ENCODE assay signal across 8 cellular contexts in the genomic region with DNA sequence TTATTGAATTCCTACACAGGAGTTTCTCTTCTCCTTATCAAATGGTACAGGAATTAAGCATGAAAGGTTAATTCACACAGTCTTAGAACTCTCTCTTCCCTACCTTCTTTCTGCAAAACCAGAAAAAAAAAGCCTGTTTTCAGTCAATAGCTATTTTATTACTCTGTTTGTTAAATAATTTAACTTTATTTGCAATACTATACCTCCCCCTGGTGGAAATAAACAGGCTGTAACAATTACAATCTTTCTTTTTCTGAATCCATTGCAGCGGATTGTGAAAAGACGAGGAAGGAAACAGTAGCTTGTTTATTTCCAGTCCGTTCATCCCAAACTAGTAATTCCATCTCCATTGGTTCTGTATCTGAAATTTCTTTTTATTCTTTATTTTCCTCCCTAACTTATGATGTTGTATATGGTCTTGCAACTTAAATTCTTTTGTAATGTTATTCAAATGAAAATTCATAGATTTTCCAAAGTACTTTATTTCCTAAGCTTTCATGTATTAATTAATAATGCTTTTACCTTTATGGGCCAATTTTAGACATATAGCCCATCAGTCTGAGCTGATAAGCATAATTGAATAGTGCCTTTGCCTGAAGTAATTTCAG.
DNase-seq lines count a peak whose midpoint lies in the region; ATAC-seq and TF ChIP-seq lines count a peak whose summit lies in the region.

No MANE protein-coding gene starts in this region.

- no peak overlapping the region for H3K27ac Mint-ChIP-seq in activated naive CD8-positive, alpha-beta T cell treated with anti-CD3 and anti-CD28 coated beads, Interleukin-2, amount 50 U/mL, for 24 hours

- H3K9ac ChIP-seq in BLaER1 treated with 17β-estradiol and CSF1 and Interleukin-3, amounts not matched to agents 10 nM and 100 nM: no peak overlapping the region; a peak in 1 of 22 replicates

- TF ChIP-seq EP300 in esophagus muscularis mucosa (IDR thresholded peaks at IDR 0.05): no peak

- WGBS in esophagus muscularis mucosa: 7% methylated on average over 3 of the region's 3 CpGs
- 3% methylated on average over 3 of the region's 3 CpGs for WGBS in prostate gland

- H3K36me3 Mint-ChIP-seq in activated naive CD8-positive, alpha-beta T cell treated with anti-CD3 and anti-CD28 coated beads, Interleukin-2, amount 50 U/mL, for 24 hours (ENCODE audit: low read depth): peaks cover 4% of the 10 kb centered on the region

- H3K27me3 ChIP-seq in BLaER1 treated with 17β-estradiol and CSF1 and Interleukin-3, amounts not matched to agents 10 nM and 100 nM: no peaks in the 10 kb centered on the region
- H3K27me3 ChIP-seq in esophagus muscularis mucosa: peaks cover 0 to 6% (median 0%) of the 10 kb centered on the region in 4 donors
- H3K27me3 ChIP-seq in prostate gland (replicated peaks; ENCODE audit: insufficient read depth): no peaks in the 10 kb centered on the region
- H3K27me3 ChIP-seq in H7 (ENCODE audit: control insufficient read depth, insufficient read depth, low read length): peaks cover 9% of the 10 kb centered on the region

- intact Hi-C loops in esophagus muscularis mucosa (cut with DNase I) (loop anchor here (5.0 kb wide), 1 partner anchor 980 kb away; no protein-coding TSS in a partner anchor), prostate gland (cut with DNase I) (loop anchor here (2.0 kb wide), 1 partner anchor 566 kb away; no protein-coding TSS in a partner anchor)

- H3K27me3 Mint-ChIP-seq in activated naive CD8-positive, alpha-beta T cell treated with anti-CD3 and anti-CD28 coated beads, Interleukin-2, amount 50 U/mL, for 24 hours: peaks cover 28% of the 10 kb centered on the region

- no peak overlapping the region for H3K27ac ChIP-seq in BLaER1 treated with 17β-estradiol and CSF1 and Interleukin-3, amounts not matched to agents 10 nM and 100 nM
- H3K27ac ChIP-seq in esophagus muscularis mucosa (replicated peaks in 1 of 4) (no peak overlapping the region), prostate gland (no peak overlapping the region)

- DNase-seq in HS-5 (ENCODE audit: low read depth) (peak; percentile 35), OCI-M1 (lab: John Stamatoyannopoulos, UW) (peak; percentile 57), esophagus muscularis mucosa (ENCODE audit: extremely low spot score) (no peak), prostate gland (ENCODE audit: low spot score) (no peak), H7 (no peak)
- DNase-seq in activated naive CD8-positive, alpha-beta T cell treated with anti-CD3 and anti-CD28 coated beads, Interleukin-2, amount 50 U/mL, for 24 hours: no peak

- no peaks in the 10 kb centered on the region for H3K4me1 Mint-ChIP-seq in activated naive CD8-positive, alpha-beta T cell treated with anti-CD3 and anti-CD28 coated beads, Interleukin-2, amount 50 U/mL, for 24 hours

- no peak overlapping the region for H3K4me3 ChIP-seq in BLaER1 treated with 17β-estradiol and CSF1 and Interleukin-3, amounts not matched to agents 10 nM and 100 nM
- H3K4me3 ChIP-seq in esophagus muscularis mucosa (no peak overlapping the region), prostate gland (no peak overlapping the region), H7 (ENCODE audit: insufficient read depth, low read depth, low read length) (no peak overlapping the region)

- peak overlapping the region in 6 of 11 experiments; percentile 2 to 53 (median 6); a peak in 7 of 22 replicates for H3K4me2 ChIP-seq in BLaER1 treated with 17β-estradiol and CSF1 and Interleukin-3, amounts not matched to agents 10 nM and 100 nM

- peaks cover 0 to 13% (median 7%) of the 10 kb centered on the region in 11 experiments; a peak in 10 of 22 replicates for H3K9me3 ChIP-seq in BLaER1 treated with 17β-estradiol and CSF1 and Interleukin-3, amounts not matched to agents 10 nM and 100 nM (replicated peaks in 1 of 11)
- H3K9me3 ChIP-seq in esophagus muscularis mucosa: no peaks in the 10 kb centered on the region
- no peaks in the 10 kb centered on the region for H3K9me3 ChIP-seq in prostate gland

- H3K4me1 ChIP-seq in BLaER1 treated with 17β-estradiol and CSF1 and Interleukin-3, amounts not matched to agents 10 nM and 100 nM: peaks cover 0 to 13% (median 7%) of the 10 kb centered on the region in 10 experiments; a peak in 8 of 20 replicates
- no peaks in the 10 kb centered on the region for H3K4me1 ChIP-seq in esophagus muscularis mucosa
- no peaks in the 10 kb centered on the region for H3K4me1 ChIP-seq in prostate gland (replicated peaks)

- no peaks in the 10 kb centered on the region for H3K36me3 ChIP-seq in BLaER1 treated with 17β-estradiol and CSF1 and Interleukin-3, amounts not matched to agents 10 nM and 100 nM
- H3K36me3 ChIP-seq in esophagus muscularis mucosa (no peaks in the 10 kb centered on the region), prostate gland (no peaks in the 10 kb centered on the region), H7 (replicated peaks; ENCODE audit: control insufficient read depth, insufficient read depth, low read length) (no peaks in the 10 kb centered on the region)

- peak; percentile 68 to 73 (median 72) for TF ChIP-seq CTCF in esophagus muscularis mucosa (IDR thresholded peaks at IDR 0.05)
- TF ChIP-seq CTCF in prostate gland (IDR thresholded peaks at IDR 0.05): peak; percentile 41 to 85 (median 72)

- H4K20me1 ChIP-seq in BLaER1 treated with 17β-estradiol and CSF1 and Interleukin-3, amounts not matched to agents 10 nM and 100 nM: no peaks in the 10 kb centered on the region

- ATAC-seq in activated naive CD8-positive, alpha-beta T cell treated with anti-CD3 and anti-CD28 coated beads, Interleukin-2, amount 50 U/mL, for 24 hours: no peak
- ATAC-seq in HG02981 (IDR thresholded peaks at IDR 0.05; ENCODE audit: unreplicated experiment): no peak

- TF ChIP-seq POLR2A in esophagus muscularis mucosa (IDR thresholded peaks at IDR 0.05; ENCODE audit: low read depth) (no peak), prostate gland (IDR thresholded peaks at IDR 0.05) (no peak)

- no peak overlapping the region for H3K4me3 Mint-ChIP-seq in activated naive CD8-positive, alpha-beta T cell treated with anti-CD3 and anti-CD28 coated beads, Interleukin-2, amount 50 U/mL, for 24 hours

- peaks cover 6% of the 10 kb centered on the region for H3K9me3 Mint-ChIP-seq in activated naive CD8-positive, alpha-beta T cell treated with anti-CD3 and anti-CD28 coated beads, Interleukin-2, amount 50 U/mL, for 24 hours

Comparison
In these comparisons a context has a peak if more than half of its experiments do, and no peak if none do; other contexts are left out.
1. DNase-seq: peak in HS-5 (single experiment) and OCI-M1 (single experiment); none in esophagus muscularis mucosa (single experiment), prostate gland (single experiment), H7 (single experiment) and activated naive CD8-positive, alpha-beta T cell treated with anti-CD3 and anti-CD28 coated beads, Interleukin-2, amount 50 U/mL, for 24 hours (single experiment).